ENCODE assay signal across 8 cellular contexts in the genomic region with DNA sequence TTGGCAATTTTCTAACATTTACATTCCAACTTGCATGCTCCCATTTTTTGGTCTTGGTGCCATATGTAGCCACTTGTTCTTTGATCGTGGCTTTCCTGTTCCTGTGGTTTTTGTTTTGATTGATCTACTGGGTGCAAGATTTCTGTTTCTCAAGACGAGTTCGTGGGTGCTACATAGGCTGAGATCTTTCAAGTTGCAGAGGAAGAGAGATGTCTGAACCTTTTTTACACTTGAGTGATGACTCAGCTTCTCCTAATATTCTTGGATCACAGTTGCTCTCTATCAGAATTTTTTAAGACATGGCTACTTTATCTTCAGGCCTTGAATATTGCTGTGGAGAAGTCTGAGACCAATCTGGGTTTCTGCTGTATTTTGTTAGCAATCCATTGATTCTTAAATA.
DNase-seq lines count a peak whose midpoint lies in the region; ATAC-seq and TF ChIP-seq lines count a peak whose summit lies in the region.
"Not testable (repeated sequence)": the region's sequence is repeated elsewhere in the genome, so short reads cannot be mapped to it uniquely, and the experiment has no call there.

No MANE protein-coding gene starts in this region.

- not testable (repeated sequence) for TF ChIP-seq CTCF in MM.1S (IDR thresholded peaks at IDR 0.05; ENCODE audit: low read length); activated B cell treated with CpG ODN at 0.5 μM for 24 hours (IDR thresholded peaks at IDR 0.05); mucosa of descending colon (IDR thresholded peaks at IDR 0.05)

- not testable (repeated sequence) for H3K36me3 Mint-ChIP-seq in activated B cell treated with CpG ODN at 0.5 μM for 24 hours (ENCODE audit: low read depth); activated naive CD4-positive, alpha-beta T cell treated with anti-CD3 and anti-CD28 coated beads for 36 hours (ENCODE audit: low read depth); effector memory CD8-positive, alpha-beta T cell (ENCODE audit: insufficient read depth)

- not testable (repeated sequence) for H2AFZ ChIP-seq in MM.1S (ENCODE audit: low read length)

- not testable (repeated sequence) for H3K9me3 Mint-ChIP-seq in activated B cell treated with CpG ODN at 0.5 μM for 24 hours; activated naive CD4-positive, alpha-beta T cell treated with anti-CD3 and anti-CD28 coated beads for 36 hours; effector memory CD8-positive, alpha-beta T cell; stimulated activated naive CD8-positive, alpha-beta T cell treated with anti-CD3 and anti-CD28 coated beads, Interleukin-15, amount 100 ng/mL, for 72 hours

- not testable (repeated sequence) for H4K20me1 ChIP-seq in MM.1S (ENCODE audit: insufficient read depth, low read length)

- peak overlapping the region; percentile 29; the same call in 1 of the 2 replicates for H3K27ac ChIP-seq in MM.1S (ENCODE audit: low read length)

- not testable (repeated sequence) for H3K4me3 ChIP-seq in MM.1S (ENCODE audit: low read length); mucosa of descending colon

- POLR2A ChIA-PET in activated B cell treated with CpG ODN at 0.5 μM for 24 hours (lab: Charles Lee), result not testable (repeated sequence)

- CTCF ChIA-PET in activated B cell treated with CpG ODN at 0.5 μM for 24 hours (lab: Charles Lee); activated naive CD4-positive, alpha-beta T cell treated with anti-CD3 and anti-CD28 coated beads for 36 hours (lab: Charles Lee): not testable (repeated sequence)

- H3K4me1 Mint-ChIP-seq in activated B cell treated with CpG ODN at 0.5 μM for 24 hours; activated naive CD4-positive, alpha-beta T cell treated with anti-CD3 and anti-CD28 coated beads for 36 hours (ENCODE audit: low read depth); effector memory CD8-positive, alpha-beta T cell (ENCODE audit: low read depth in 2 of 2): not testable (repeated sequence)
- H3K4me1 Mint-ChIP-seq in stimulated activated naive CD8-positive, alpha-beta T cell treated with anti-CD3 and anti-CD28 coated beads, Interleukin-15, amount 100 ng/mL, for 72 hours, result peaks cover 12% of the 10 kb centered on the region

- H3K4me3 Mint-ChIP-seq in activated B cell treated with CpG ODN at 0.5 μM for 24 hours, result peak overlapping the region; percentile 83
- peak overlapping the region; percentile 70 for H3K4me3 Mint-ChIP-seq in activated naive CD4-positive, alpha-beta T cell treated with anti-CD3 and anti-CD28 coated beads for 36 hours
- H3K4me3 Mint-ChIP-seq in effector memory CD8-positive, alpha-beta T cell, result peak overlapping the region; percentile 74 to 81
- H3K4me3 Mint-ChIP-seq in stimulated activated naive CD8-positive, alpha-beta T cell treated with anti-CD3 and anti-CD28 coated beads, Interleukin-15, amount 100 ng/mL, for 72 hours, result peak overlapping the region; percentile 74 to 85

- peak overlapping the region; percentile 90 for H3K27ac Mint-ChIP-seq in activated B cell treated with CpG ODN at 0.5 μM for 24 hours
- H3K27ac Mint-ChIP-seq in activated naive CD4-positive, alpha-beta T cell treated with anti-CD3 and anti-CD28 coated beads for 36 hours, result not testable (repeated sequence)
- peak overlapping the region; percentile 68 to 91 for H3K27ac Mint-ChIP-seq in effector memory CD8-positive, alpha-beta T cell
- H3K27ac Mint-ChIP-seq in stimulated activated naive CD8-positive, alpha-beta T cell treated with anti-CD3 and anti-CD28 coated beads, Interleukin-15, amount 100 ng/mL, for 72 hours, result peak overlapping the region in 1 of 2 donors; percentile 88

- peak; percentile 41 for ATAC-seq in GM18498 (IDR thresholded peaks at IDR 0.05; ENCODE audit: unreplicated experiment)
- peak; percentile 46 for ATAC-seq in GM21737 (IDR thresholded peaks at IDR 0.05; ENCODE audit: unreplicated experiment)
- ATAC-seq in activated B cell treated with CpG ODN at 0.5 μM for 24 hours (ENCODE audit: low read depth), result peak; percentile 15
- ATAC-seq in effector memory CD8-positive, alpha-beta T cell (replicated peaks), result peak; percentile 93
- ATAC-seq in mucosa of descending colon, result peak; percentile 41
- ATAC-seq in stimulated activated naive CD8-positive, alpha-beta T cell treated with anti-CD3 and anti-CD28 coated beads, Interleukin-15, amount 100 ng/mL, for 72 hours, result peak; percentile 75

- not testable (repeated sequence) for H3K4me2 ChIP-seq in MM.1S (ENCODE audit: low read depth, low read length)

- not testable (repeated sequence) for H3K79me2 ChIP-seq in MM.1S (ENCODE audit: low read length)

- not testable (repeated sequence) for H3K9me3 ChIP-seq in MM.1S (replicated peaks; ENCODE audit: insufficient read depth, low read length); mucosa of descending colon

- H3K36me3 ChIP-seq in MM.1S (replicated peaks; ENCODE audit: insufficient read depth, low read length); mucosa of descending colon (ENCODE audit: low read depth): not testable (repeated sequence)

- H3F3A ChIP-seq in MM.1S (ENCODE audit: insufficient read depth, low read length), result not testable (repeated sequence)

- H3K9me2 ChIP-seq in MM.1S (replicated peaks; ENCODE audit: insufficient read depth, low read length), result not testable (repeated sequence)

- H3K9ac ChIP-seq in MM.1S (ENCODE audit: low read length), result not testable (repeated sequence)

- DNase-seq in MM.1S; activated B cell treated with CpG ODN at 0.5 μM for 24 hours; activated naive CD4-positive, alpha-beta T cell treated with anti-CD3 and anti-CD28 coated beads for 36 hours; effector memory CD8-positive, alpha-beta T cell; mucosa of descending colon; stimulated activated naive CD8-positive, alpha-beta T cell treated with anti-CD3 and anti-CD28 coated beads, Interleukin-15, amount 100 ng/mL, for 72 hours: not testable (repeated sequence)

- H3K4me1 ChIP-seq in MM.1S (ENCODE audit: low read length); mucosa of descending colon (ENCODE audit: low read depth): not testable (repeated sequence)

- not testable (repeated sequence) for H3K27me3 Mint-ChIP-seq in activated B cell treated with CpG ODN at 0.5 μM for 24 hours; activated naive CD4-positive, alpha-beta T cell treated with anti-CD3 and anti-CD28 coated beads for 36 hours (ENCODE audit: low read depth); effector memory CD8-positive, alpha-beta T cell; stimulated activated naive CD8-positive, alpha-beta T cell treated with anti-CD3 and anti-CD28 coated beads, Interleukin-15, amount 100 ng/mL, for 72 hours

- intact Hi-C loops in activated B cell treated with CpG ODN at 0.5 μM for 24 hours (cut with micrococcal nuclease); activated naive CD4-positive, alpha-beta T cell treated with anti-CD3 and anti-CD28 coated beads for 36 hours (cut with micrococcal nuclease); mucosa of descending colon (cut with DNase I, micrococcal nuclease): not testable (repeated sequence)

- not testable (repeated sequence) for H3K27me3 ChIP-seq in MM.1S (replicated peaks; ENCODE audit: insufficient read depth, low read length)

Comparison
In these comparisons a context has a peak if more than half of its experiments do, and no peak if none do; other contexts are left out.
1. ATAC-seq: peak in every context shown above with its lines; median percentile 93 in effector memory CD8-positive, alpha-beta T cell; 75 in stimulated activated naive CD8-positive, alpha-beta T cell treated with anti-CD3 and anti-CD28 coated beads, Interleukin-15, amount 100 ng/mL, for 72 hours; 46 in GM21737; 41 in GM18498; 41 in mucosa of descending colon; 15 in activated B cell treated with CpG ODN at 0.5 μM for 24 hours.